1 cellular context compared by ENCODE assay signal in the genomic region with DNA sequence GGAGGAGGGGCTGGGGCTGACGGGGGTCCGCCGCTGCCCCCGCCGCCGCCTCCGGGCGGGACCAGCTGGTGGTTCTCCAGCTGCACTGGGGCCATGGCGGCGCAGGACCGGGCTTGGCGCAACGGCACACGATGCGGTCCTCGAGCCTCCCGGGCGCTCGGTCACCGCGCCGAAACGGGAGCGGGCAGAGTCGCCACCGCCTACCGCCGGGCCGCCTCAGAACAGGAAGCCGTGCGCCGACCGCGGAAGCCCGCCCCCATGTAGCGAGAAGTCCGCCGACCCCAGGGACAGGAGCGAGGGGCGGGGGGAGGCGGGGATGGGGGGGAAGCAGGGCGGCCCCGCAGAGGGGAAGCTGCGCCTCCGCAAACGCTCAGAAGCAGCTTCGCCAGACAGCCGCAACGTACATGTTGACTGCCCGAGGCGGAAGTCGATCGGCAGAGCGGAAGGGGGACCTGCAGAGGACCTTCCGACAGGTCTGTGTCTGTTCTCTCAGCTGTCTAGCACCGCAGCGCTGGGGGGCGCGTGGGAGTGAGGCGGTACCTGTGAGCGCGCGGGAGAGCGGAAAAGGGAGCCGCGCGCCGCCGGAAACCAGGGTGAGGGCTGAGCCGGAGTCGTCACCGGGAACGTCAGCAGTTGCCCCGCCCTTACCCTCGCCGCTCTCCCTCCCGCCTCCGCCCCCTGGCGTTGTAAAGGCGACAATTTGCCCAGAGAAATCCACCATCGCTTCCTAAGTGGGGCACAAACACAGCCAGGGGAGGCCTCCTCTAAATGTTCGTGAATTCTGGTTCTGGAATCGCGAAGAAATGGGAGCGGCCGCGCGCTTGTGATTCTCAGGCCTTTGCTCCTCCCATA.
A peak's percentile ranks its signal among the peaks of the same experiment; 100 is the strongest.
TF ChIP-seq lines count a peak whose summit lies in the region.

Gene MED14, minus strand, starts transcription at position 225 of the 852 bp plus-strand sequence. Its CDS starts 130 bp downstream, at position 95.

TF ChIP-seq in HEK293, 187 proteins besides CTCF, POLR2A, EP300 and RAD21 (continued from another document and continues in another):
- TF ChIP-seq ZNF518A (tag by site-specific recombination; conservative IDR thresholded peaks at IDR 0.05; ENCODE audit: low read depth) = peak; percentile 51
- TF ChIP-seq ZNF768 (tag by site-specific recombination; IDR thresholded peaks at IDR 0.05) = no peak
- no peak for TF ChIP-seq BCL11A (tag by site-specific recombination; IDR thresholded peaks at IDR 0.05; ENCODE audit: low read depth)
- TF ChIP-seq HOXA7 (CRISPR knock-in tag; IDR thresholded peaks at IDR 0.05; ENCODE audit: borderline replicate concordance) = no peak
- no peak for TF ChIP-seq ZNF433 (tag by site-specific recombination; IDR thresholded peaks at IDR 0.05; ENCODE audit: low read depth)
- peak; percentile 89 for TF ChIP-seq ZBTB10 (tag by site-specific recombination; IDR thresholded peaks at IDR 0.05)
- peak; percentile 35; the same call in 1 of the 2 replicates for TF ChIP-seq ZNF561 (tag by site-specific recombination; IDR thresholded peaks at IDR 0.05; ENCODE audit: borderline replicate concordance)
- no peak for TF ChIP-seq ZNF121 (tag by site-specific recombination; IDR thresholded peaks at IDR 0.05)
- peak; percentile 78 for TF ChIP-seq OSR2 (tag by site-specific recombination; IDR thresholded peaks at IDR 0.05)
- TF ChIP-seq ZNF76 (tag by site-specific recombination; IDR thresholded peaks at IDR 0.05; ENCODE audit: borderline replicate concordance, low read depth) = peak; percentile 44; the same call in 1 of the 2 replicates
- TF ChIP-seq KLF1 (tag by site-specific recombination; IDR thresholded peaks at IDR 0.05) = peak; percentile 83
- TF ChIP-seq ZNF837 (tag by site-specific recombination; IDR thresholded peaks at IDR 0.05) = no peak
- no peak for TF ChIP-seq ZNF155 (tag by site-specific recombination; IDR thresholded peaks at IDR 0.05)
- TF ChIP-seq ZNF776 (tag by site-specific recombination; IDR thresholded peaks at IDR 0.05; ENCODE audit: borderline replicate concordance) = no peak
- no peak for TF ChIP-seq ZNF549 (tag by site-specific recombination; IDR thresholded peaks at IDR 0.05)
- peak; percentile 55; the same call in 1 of the 2 replicates for TF ChIP-seq ZSCAN23 (tag by site-specific recombination; IDR thresholded peaks at IDR 0.05)
- TF ChIP-seq ZFP41 (tag by site-specific recombination; IDR thresholded peaks at IDR 0.05; ENCODE audit: borderline replicate concordance) = no peak
- TF ChIP-seq PRDM6 (tag by site-specific recombination; IDR thresholded peaks at IDR 0.05) = no peak
- TF ChIP-seq KLF16 (tag by site-specific recombination; IDR thresholded peaks at IDR 0.05) = peak; percentile 61
- no peak for TF ChIP-seq ZNF280D (tag by site-specific recombination; IDR thresholded peaks at IDR 0.05)
- TF ChIP-seq, protein P1, sequence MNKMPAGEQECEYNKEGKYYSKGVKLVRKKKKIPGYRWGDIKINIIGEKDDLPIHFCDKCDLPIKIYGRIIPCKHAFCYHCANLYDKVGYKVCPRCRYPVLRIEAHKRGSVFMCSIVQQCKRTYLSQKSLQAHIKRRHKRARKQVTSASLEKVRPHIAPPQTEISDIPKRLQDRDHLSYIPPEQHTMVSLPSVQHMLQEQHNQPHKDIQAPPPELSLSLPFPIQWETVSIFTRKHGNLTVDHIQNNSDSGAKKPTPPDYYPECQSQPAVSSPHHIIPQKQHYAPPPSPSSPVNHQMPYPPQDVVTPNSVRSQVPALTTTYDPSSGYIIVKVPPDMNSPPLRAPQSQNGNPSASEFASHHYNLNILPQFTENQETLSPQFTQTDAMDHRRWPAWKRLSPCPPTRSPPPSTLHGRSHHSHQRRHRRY (tag by site-specific recombination; IDR thresholded peaks at IDR 0.05) = no peak
- no peak for TF ChIP-seq ZNF560 (tag by site-specific recombination; IDR thresholded peaks at IDR 0.05; ENCODE audit: borderline replicate concordance)
- TF ChIP-seq ZNF658 (tag by site-specific recombination; IDR thresholded peaks at IDR 0.05) = no peak
- no peak for TF ChIP-seq ZNF37A (tag by site-specific recombination; IDR thresholded peaks at IDR 0.05)
- peak; percentile 83; the same call in 1 of the 2 replicates for TF ChIP-seq KLF7 (tag by site-specific recombination; IDR thresholded peaks at IDR 0.05; ENCODE audit: borderline replicate concordance)
- TF ChIP-seq, protein P2, sequence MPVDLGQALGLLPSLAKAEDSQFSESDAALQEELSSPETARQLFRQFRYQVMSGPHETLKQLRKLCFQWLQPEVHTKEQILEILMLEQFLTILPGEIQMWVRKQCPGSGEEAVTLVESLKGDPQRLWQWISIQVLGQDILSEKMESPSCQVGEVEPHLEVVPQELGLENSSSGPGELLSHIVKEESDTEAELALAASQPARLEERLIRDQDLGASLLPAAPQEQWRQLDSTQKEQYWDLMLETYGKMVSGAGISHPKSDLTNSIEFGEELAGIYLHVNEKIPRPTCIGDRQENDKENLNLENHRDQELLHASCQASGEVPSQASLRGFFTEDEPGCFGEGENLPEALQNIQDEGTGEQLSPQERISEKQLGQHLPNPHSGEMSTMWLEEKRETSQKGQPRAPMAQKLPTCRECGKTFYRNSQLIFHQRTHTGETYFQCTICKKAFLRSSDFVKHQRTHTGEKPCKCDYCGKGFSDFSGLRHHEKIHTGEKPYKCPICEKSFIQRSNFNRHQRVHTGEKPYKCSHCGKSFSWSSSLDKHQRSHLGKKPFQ (tag by site-specific recombination; IDR thresholded peaks at IDR 0.05) = 0 out of 2 replicates have a peak, but pooled peaks have one; percentile 17
- TF ChIP-seq ZNF416 (tag by site-specific recombination; IDR thresholded peaks at IDR 0.05) = no peak
- 0 out of 2 replicates have a peak, but pooled peaks have one; percentile 15 for TF ChIP-seq ZNF16 (tag by site-specific recombination; IDR thresholded peaks at IDR 0.05; ENCODE audit: low read depth)
- TF ChIP-seq ZNF174 (tag by site-specific recombination; IDR thresholded peaks at IDR 0.05) = no peak
- TF ChIP-seq, protein P3, sequence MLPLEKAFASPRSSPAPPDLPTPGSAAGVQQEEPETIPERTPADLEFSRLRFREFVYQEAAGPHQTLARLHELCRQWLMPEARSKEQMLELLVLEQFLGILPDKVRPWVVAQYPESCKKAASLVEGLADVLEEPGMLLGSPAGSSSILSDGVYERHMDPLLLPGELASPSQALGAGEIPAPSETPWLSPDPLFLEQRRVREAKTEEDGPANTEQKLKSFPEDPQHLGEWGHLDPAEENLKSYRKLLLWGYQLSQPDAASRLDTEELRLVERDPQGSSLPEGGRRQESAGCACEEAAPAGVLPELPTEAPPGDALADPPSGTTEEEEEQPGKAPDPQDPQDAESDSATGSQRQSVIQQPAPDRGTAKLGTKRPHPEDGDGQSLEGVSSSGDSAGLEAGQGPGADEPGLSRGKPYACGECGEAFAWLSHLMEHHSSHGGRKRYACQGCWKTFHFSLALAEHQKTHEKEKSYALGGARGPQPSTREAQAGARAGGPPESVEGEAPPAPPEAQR (tag by site-specific recombination; IDR thresholded peaks at IDR 0.05) = no peak
- TF ChIP-seq ZNF514 (tag by site-specific recombination; IDR thresholded peaks at IDR 0.05) = no peak
- no peak for TF ChIP-seq ZNF157 (tag by site-specific recombination; IDR thresholded peaks at IDR 0.05)
- TF ChIP-seq ZNF530 (tag by site-specific recombination; IDR thresholded peaks at IDR 0.05; ENCODE audit: low read depth) = no peak
- TF ChIP-seq ZBTB8A (tag by site-specific recombination; IDR thresholded peaks at IDR 0.05) = 0 out of 2 replicates have a peak, but pooled peaks have one; percentile 37
- TF ChIP-seq ZSCAN30 (tag by site-specific recombination; IDR thresholded peaks at IDR 0.05) = peak; percentile 78
